2 cellular contexts compared by ENCODE assay signal in genomic region chr2:214378455-214379103, GRCh38.
TF ChIP-seq lines count a peak whose summit lies in the region.

No MANE protein-coding gene starts in this region.

TF ChIP-seq in liver, 16 proteins besides CTCF, POLR2A, EP300 and RAD21:
- TF ChIP-seq HNF4A (conservative IDR thresholded peaks at IDR 0.05): peak in 1 of 2 donors; percentile 23
- TF ChIP-seq TAF1 (conservative IDR thresholded peaks at IDR 0.05): no peak
- peak; percentile 34 to 65 for TF ChIP-seq RXRA (IDR thresholded peaks at IDR 0.05)
- TF ChIP-seq FOXA1 (IDR thresholded peaks at IDR 0.05): no peak

TF ChIP-seq in HepG2, 621 proteins besides CTCF, POLR2A, EP300 and RAD21:
- no peak for TF ChIP-seq THAP8 (CRISPR knock-in tag; IDR thresholded peaks at IDR 0.05; ENCODE audit: borderline replicate concordance)
- no peak for TF ChIP-seq RELA (CRISPR knock-in tag; IDR thresholded peaks at IDR 0.05)
- no peak for TF ChIP-seq SOX5 (CRISPR knock-in tag; IDR thresholded peaks at IDR 0.05; ENCODE audit: borderline replicate concordance)
- TF ChIP-seq ZNF816 (CRISPR knock-in tag; IDR thresholded peaks at IDR 0.05; ENCODE audit: borderline replicate concordance): no peak
- TF ChIP-seq ZSCAN29 (CRISPR knock-in tag; conservative IDR thresholded peaks at IDR 0.05): no peak
- no peak for TF ChIP-seq ZNF331 (CRISPR knock-in tag; IDR thresholded peaks at IDR 0.05)
- TF ChIP-seq RBM39 (IDR thresholded peaks at IDR 0.05; ENCODE audit: low read depth, low read length, poor library complexity, severe bottlenecking): no peak
- TF ChIP-seq SRSF9 (IDR thresholded peaks at IDR 0.05; ENCODE audit: borderline replicate concordance, insufficient read depth, low read depth, low read length, poor library complexity, severe bottlenecking): no peak
- TF ChIP-seq MYPOP (CRISPR knock-in tag; IDR thresholded peaks at IDR 0.05): no peak
- TF ChIP-seq RERE (CRISPR knock-in tag; IDR thresholded peaks at IDR 0.05; ENCODE audit: low read depth): no peak
- no peak for TF ChIP-seq ZNF382 (CRISPR knock-in tag; IDR thresholded peaks at IDR 0.05; ENCODE audit: borderline replicate concordance)
- TF ChIP-seq ZNF674 (CRISPR knock-in tag; IDR thresholded peaks at IDR 0.05; ENCODE audit: low read depth): no peak
- TF ChIP-seq PCBP1 (IDR thresholded peaks at IDR 0.05; ENCODE audit: borderline replicate concordance, low read depth, low read length): no peak
- no peak for TF ChIP-seq ELK4 (CRISPR knock-in tag; IDR thresholded peaks at IDR 0.05; ENCODE audit: borderline replicate concordance)
- no peak for TF ChIP-seq SP1 (IDR thresholded peaks at IDR 0.05)
- no peak for TF ChIP-seq SP1 (CRISPR knock-in tag; IDR thresholded peaks at IDR 0.05)
- no peak for TF ChIP-seq ZSCAN25 (CRISPR knock-in tag; IDR thresholded peaks at IDR 0.05)
- TF ChIP-seq THYN1 (CRISPR knock-in tag; IDR thresholded peaks at IDR 0.05; ENCODE audit: borderline replicate concordance, low read depth): no peak
- no peak for TF ChIP-seq HMG20A (CRISPR knock-in tag; IDR thresholded peaks at IDR 0.05; ENCODE audit: borderline replicate concordance)
